Comparison of ENCODE assay signal across 8 cellular contexts in the genomic region with DNA sequence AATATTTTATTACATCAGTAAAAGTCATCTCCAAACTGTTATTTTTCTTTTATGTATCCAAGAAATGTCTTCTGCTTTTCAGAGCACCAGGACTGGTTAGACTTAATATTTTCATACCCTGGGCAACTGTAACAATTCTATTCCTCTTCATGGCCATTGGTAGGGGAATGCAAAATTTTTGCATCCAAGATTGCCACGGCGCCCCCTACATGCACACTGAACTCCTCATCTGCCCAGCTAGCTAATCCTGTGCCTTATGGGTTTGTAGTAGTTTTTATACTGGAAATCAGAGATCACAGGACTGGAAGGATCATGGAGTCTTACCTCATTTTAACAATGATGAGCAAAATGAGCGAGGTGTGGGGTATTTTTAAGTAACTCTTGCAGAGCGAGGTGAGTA.
DNase-seq lines count a peak whose midpoint lies in the region; ATAC-seq lines count a peak whose summit lies in the region.

No MANE protein-coding gene starts in this region.

- DNase-seq in DMS 273 (lab: John Stamatoyannopoulos, UW; ENCODE audit: unreplicated experiment) (peak; percentile 10), DMS 273 treated with DMSO at 0.1 percent for 48 hours (lab: John Stamatoyannopoulos, UW) (no peak), UCSD-AML1 (lab: John Stamatoyannopoulos, UW; ENCODE audit: unreplicated experiment) (peak; percentile 43), NCI-H524 treated with DMSO at 0.1 percent for 48 hours (lab: John Stamatoyannopoulos, UW) (no peak), NCI-H128 (lab: John Stamatoyannopoulos, UW; ENCODE audit: unreplicated experiment) (no peak)
- DNase-seq in effector CD4-positive, alpha-beta T cell = peak; percentile 31
- DNase-seq in stimulated activated CD4-positive, alpha-beta T cell treated with anti-CD3 and anti-CD28 coated beads, Interleukin-15, amount 100 ng/mL, for 24 hours = peak; percentile 60

- no peak for ATAC-seq in HG02678 (IDR thresholded peaks at IDR 0.05; ENCODE audit: unreplicated experiment)

Comparison
In these comparisons a context has a peak if more than half of its experiments do, and no peak if none do; other contexts are left out.
1. DNase-seq: peak in DMS 273 (single experiment), UCSD-AML1 (single experiment), effector CD4-positive, alpha-beta T cell (single experiment) and stimulated activated CD4-positive, alpha-beta T cell treated with anti-CD3 and anti-CD28 coated beads, Interleukin-15, amount 100 ng/mL, for 24 hours (single experiment); none in DMS 273 treated with DMSO at 0.1 percent for 48 hours (single experiment), NCI-H524 treated with DMSO at 0.1 percent for 48 hours (single experiment) and NCI-H128 (single experiment).